1 cellular context compared by ENCODE assay signal in the genomic region with DNA sequence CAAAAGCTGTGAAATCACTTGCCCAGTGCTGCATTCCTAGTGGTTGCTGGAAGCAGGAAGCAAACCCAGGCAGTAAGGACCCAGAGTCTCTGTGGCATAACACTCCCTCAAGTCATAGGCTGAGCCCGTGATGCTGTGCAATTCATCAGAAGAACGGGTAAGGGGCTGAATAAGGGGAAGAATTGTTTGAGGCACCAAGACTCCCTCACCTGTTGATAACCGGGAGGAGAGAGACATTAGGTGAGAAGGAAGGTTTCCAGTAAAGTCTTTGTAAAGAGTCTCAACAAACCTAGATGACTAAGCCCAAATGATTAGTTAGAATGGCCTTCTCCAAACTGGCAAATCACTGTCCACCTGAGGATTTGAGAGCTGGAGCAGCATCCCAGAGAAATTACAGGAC.
TF ChIP-seq lines count a peak whose summit lies in the region.

No MANE protein-coding gene starts in this region.

TF ChIP-seq in HCT116, 20 proteins besides CTCF, POLR2A, EP300 and RAD21:
- TF ChIP-seq CBX3 (IDR thresholded peaks at IDR 0.05; ENCODE audit: low read depth) (no peak), EZH2phosphoT487 (IDR thresholded peaks at IDR 0.05; ENCODE audit: borderline replicate concordance) (no peak), FOSL1 (IDR thresholded peaks at IDR 0.05; ENCODE audit: low read depth) (no peak), SP1 (IDR thresholded peaks at IDR 0.05; ENCODE audit: low read depth) (no peak), YY1 (IDR thresholded peaks at IDR 0.05; ENCODE audit: extremely low read depth, insufficient replicate concordance, low read depth, low read length) (no peak), JUND (IDR thresholded peaks at IDR 0.05) (no peak), SRF (IDR thresholded peaks at IDR 0.05; ENCODE audit: low read depth) (no peak)
